In genomic region chr17:82245144-82246039, GRCh38 we compare ENCODE assay signal across 11 cellular contexts. TPM values are rescaled to one million over a fixed set of nuclear protein-coding genes. Genes with fewer than 3 reads are reported as not detected.
DNase-seq lines count a peak whose midpoint lies in the region; ATAC-seq and TF ChIP-seq lines count a peak whose summit lies in the region.
"Had no signal": no experiment of that assay in that cellular context is flagged by ENCODE, and none has a peak within 500 bp of the region (broad histone marks: within the 10 kb centered on the region; RNA-seq: fewer than 3 reads in every experiment).

No MANE protein-coding gene starts in this region.

- H3K27ac Mint-ChIP-seq in activated CD4-positive, alpha-beta T cell treated with anti-CD3 and anti-CD28 coated beads for 36 hours, result peak overlapping the region; percentile 42
- no peak overlapping the region for H3K27ac Mint-ChIP-seq in activated CD4-positive, alpha-beta T cell treated with anti-CD3 and anti-CD28 coated beads, Interleukin-2, amount 10 ng/mL, durations not matched to agents 24 days and 14 days

- TF ChIP-seq CTCF in stomach (IDR thresholded peaks at IDR 0.05) (no peak), thyroid gland (IDR thresholded peaks at IDR 0.05) (no peak)

- H3K4me1 ChIP-seq in stomach (peaks cover 52 to 98% (median 63%) of the 10 kb centered on the region in 4 donors), thyroid gland (peaks cover 35 to 52% of the 10 kb centered on the region in 2 donors)

- no peak for DNase-seq in activated CD4-positive, alpha-beta T cell treated with anti-CD3 and anti-CD28 coated beads for 36 hours
- DNase-seq in activated CD4-positive, alpha-beta T cell treated with anti-CD3 and anti-CD28 coated beads, Interleukin-2, amount 10 ng/mL, durations not matched to agents 24 days and 14 days, result no peak
- DNase-seq in SK-N-MC (ENCODE audit: low read depth, low spot score) (no peak), epithelial cell of prostate (ENCODE audit: low read depth, low spot score) (no peak), stomach (no peak), Ammon's horn (ENCODE audit: low spot score) (no peak), NCI-H2227 treated with DMSO at 0.1 percent for 48 hours (lab: John Stamatoyannopoulos, UW) (no peak), thyroid gland (no peak)
- DNase-seq: NCI-H1930, T-helper 9 cell had no signal

- peak overlapping the region; percentile 88 for H3K27ac ChIP-seq in SK-N-MC
- H3K27ac ChIP-seq in epithelial cell of prostate, result peak overlapping the region; percentile 91
- peak overlapping the region in 3 of 5 donors; percentile 67 to 86 (median 75) for H3K27ac ChIP-seq in stomach
- no peak overlapping the region for H3K27ac ChIP-seq in thyroid gland

- no peaks in the 10 kb centered on the region for H3K9me3 Mint-ChIP-seq in activated CD4-positive, alpha-beta T cell treated with anti-CD3 and anti-CD28 coated beads for 36 hours (ENCODE audit: low read depth)
- no peaks in the 10 kb centered on the region for H3K9me3 Mint-ChIP-seq in activated CD4-positive, alpha-beta T cell treated with anti-CD3 and anti-CD28 coated beads, Interleukin-2, amount 10 ng/mL, durations not matched to agents 24 days and 14 days
- H3K9me3 Mint-ChIP-seq: IgD-negative memory B cell had no signal

- H3K36me3 Mint-ChIP-seq in activated CD4-positive, alpha-beta T cell treated with anti-CD3 and anti-CD28 coated beads for 36 hours (ENCODE audit: low read depth), result peaks cover 54% of the 10 kb centered on the region
- H3K36me3 Mint-ChIP-seq in activated CD4-positive, alpha-beta T cell treated with anti-CD3 and anti-CD28 coated beads, Interleukin-2, amount 10 ng/mL, durations not matched to agents 24 days and 14 days (ENCODE audit: low read depth), result peaks cover 57% of the 10 kb centered on the region

- H3K27me3 ChIP-seq in stomach (no peaks in the 10 kb centered on the region), thyroid gland (no peaks in the 10 kb centered on the region)

- H3K9ac ChIP-seq in SK-N-MC (ENCODE audit: insufficient read length), result no peak overlapping the region

- H3K9me3 ChIP-seq in SK-N-MC (ENCODE audit: low read depth, low read length) (no peaks in the 10 kb centered on the region), stomach (no peaks in the 10 kb centered on the region), thyroid gland (no peaks in the 10 kb centered on the region)

- peaks cover 45% of the 10 kb centered on the region for H3K4me1 Mint-ChIP-seq in activated CD4-positive, alpha-beta T cell treated with anti-CD3 and anti-CD28 coated beads for 36 hours
- peaks cover 18% of the 10 kb centered on the region for H3K4me1 Mint-ChIP-seq in activated CD4-positive, alpha-beta T cell treated with anti-CD3 and anti-CD28 coated beads, Interleukin-2, amount 10 ng/mL, durations not matched to agents 24 days and 14 days

- H3K27me3 Mint-ChIP-seq in activated CD4-positive, alpha-beta T cell treated with anti-CD3 and anti-CD28 coated beads for 36 hours, result no peaks in the 10 kb centered on the region
- no peaks in the 10 kb centered on the region for H3K27me3 Mint-ChIP-seq in activated CD4-positive, alpha-beta T cell treated with anti-CD3 and anti-CD28 coated beads, Interleukin-2, amount 10 ng/mL, durations not matched to agents 24 days and 14 days
- H3K27me3 Mint-ChIP-seq: IgD-negative memory B cell had no signal

- H3K36me3 ChIP-seq in SK-N-MC (ENCODE audit: insufficient read depth, low read length) (peaks cover 80% of the 10 kb centered on the region), stomach (peaks cover 71 to 97% (median 77%) of the 10 kb centered on the region in 4 donors), thyroid gland (peaks cover 65 to 71% of the 10 kb centered on the region in 2 donors)

- peak overlapping the region; percentile 6 for H3K4me3 Mint-ChIP-seq in activated CD4-positive, alpha-beta T cell treated with anti-CD3 and anti-CD28 coated beads for 36 hours
- H3K4me3 Mint-ChIP-seq in activated CD4-positive, alpha-beta T cell treated with anti-CD3 and anti-CD28 coated beads, Interleukin-2, amount 10 ng/mL, durations not matched to agents 24 days and 14 days, result no peak overlapping the region

- 83 to 90% (median 88%) methylated on average over 43 to 47 of the region's 47 CpGs for WGBS in stomach, 5 donors
- 90 to 95% methylated on average over 43 to 46 of the region's 47 CpGs for WGBS in thyroid gland, 2 donors

- CTCF ChIA-PET in activated CD4-positive, alpha-beta T cell treated with anti-CD3 and anti-CD28 coated beads for 36 hours (lab: Charles Lee), result interaction anchor here (0.6 to 2.5 kb wide), 3 partner anchors 9 to 93 kb away, joined by 3 to 13 read pairs (median 3); no protein-coding TSS in a partner anchor

- ATAC-seq in activated CD4-positive, alpha-beta T cell treated with anti-CD3 and anti-CD28 coated beads for 36 hours, result no peak

- TF ChIP-seq POLR2A in stomach (IDR thresholded peaks at IDR 0.05) (no peak), thyroid gland (IDR thresholded peaks at IDR 0.05) (no peak)

- no peak overlapping the region for H3K4me3 ChIP-seq in SK-N-MC
- no peak overlapping the region for H3K4me3 ChIP-seq in stomach
- no peak overlapping the region for H3K4me3 ChIP-seq in thyroid gland (replicated peaks in 1 of 3)

- POLR2A ChIA-PET in activated CD4-positive, alpha-beta T cell treated with anti-CD3 and anti-CD28 coated beads for 36 hours (lab: Charles Lee), result no interaction called here

- intact Hi-C loops in activated CD4-positive, alpha-beta T cell treated with anti-CD3 and anti-CD28 coated beads for 36 hours (cut with DNase I, micrococcal nuclease), result no loop called here
- intact Hi-C loops in activated CD4-positive, alpha-beta T cell treated with anti-CD3 and anti-CD28 coated beads, Interleukin-2, amount 10 ng/mL, durations not matched to agents 24 days and 14 days (cut with micrococcal nuclease), result loop anchor here (2.0 kb wide), 1 partner anchor 75 kb away; no protein-coding TSS in a partner anchor
- intact Hi-C loops in stomach (cut with DNase I; ENCODE audit: low total_unique reads) (no loop called here), thyroid gland (cut with DNase I) (no loop called here)

- TF ChIP-seq EP300 in stomach (IDR thresholded peaks at IDR 0.05), result no peak

RNA-seq across cellular contexts. Expression of gene SLC16A3, which starts 16.6 kb away (rescaled TPM):
- 100 to 1,000 TPM in 1 of 2 experiments, 10 to 100 TPM in 1; 93.2 to 157 TPM for total RNA-seq in activated CD4-positive, alpha-beta T cell treated with anti-CD3 and anti-CD28 coated beads for 36 hours
- total RNA-seq in activated CD4-positive, alpha-beta T cell treated with anti-CD3 and anti-CD28 coated beads, Interleukin-2, amount 10 ng/mL, durations not matched to agents 24 days and 14 days, result 162 and 171 TPM in 2 replicates
- 10 to 100 TPM; 29.2 to 87.9 (median 53.3) TPM for total RNA-seq in stomach
- 10 to 100 TPM in 2 of 3 donors, 1 to 10 TPM in 1; 4.9 to 39.8 (median 20.4) TPM for polyA plus RNA-seq in stomach
- total RNA-seq in thyroid gland, result 10 to 100 TPM; 42.1 to 75.5 (median 44.2) TPM

RNA-seq across cellular contexts. Expression of gene CSNK1D, which starts 28.1 kb away (rescaled TPM):
- 100 to 1,000 TPM; 118 to 182 TPM for total RNA-seq in activated CD4-positive, alpha-beta T cell treated with anti-CD3 and anti-CD28 coated beads for 36 hours
- total RNA-seq in activated CD4-positive, alpha-beta T cell treated with anti-CD3 and anti-CD28 coated beads, Interleukin-2, amount 10 ng/mL, durations not matched to agents 24 days and 14 days, result 137 and 146 TPM in 2 replicates
- total RNA-seq in stomach, result 100 to 1,000 TPM in 4 of 5 donors, 10 to 100 TPM in 1; 58.0 to 180 (median 140) TPM
- 10 to 100 TPM; 55.9 to 66.7 (median 65.4) TPM for polyA plus RNA-seq in stomach
- 10 to 100 TPM; 47.3 to 91.2 (median 88.7) TPM for total RNA-seq in thyroid gland

RNA-seq across cellular contexts. Expression of gene CCDC57, which starts 32.8 kb away (rescaled TPM):
- 10 to 100 TPM; 41.6 to 43.8 TPM for total RNA-seq in activated CD4-positive, alpha-beta T cell treated with anti-CD3 and anti-CD28 coated beads for 36 hours
- 56.0 and 58.4 TPM in 2 replicates for total RNA-seq in activated CD4-positive, alpha-beta T cell treated with anti-CD3 and anti-CD28 coated beads, Interleukin-2, amount 10 ng/mL, durations not matched to agents 24 days and 14 days
- total RNA-seq in stomach (100 to 1,000 TPM in 1 of 5 donors, 10 to 100 TPM in 4; 43.9 to 166 (median 90.6) TPM), thyroid gland (10 to 100 TPM; 27.1 to 79.9 (median 50.9) TPM)
- polyA plus RNA-seq in stomach, result 10 to 100 TPM; 50.9 to 75.5 (median 72.5) TPM

Comparison
In these comparisons a context has a peak if more than half of its experiments do, and no peak if none do; other contexts are left out.
1. H3K27ac ChIP-seq: peak in SK-N-MC (single experiment), epithelial cell of prostate (single experiment) and stomach (3 of 5); none in thyroid gland (0 of 3).